11 cellular contexts compared by ENCODE assay signal in genomic region chr18:62281684-62282083, GRCh38. TPM values are rescaled to one million over a fixed set of nuclear protein-coding genes. Genes with fewer than 3 reads are reported as not detected.
DNase-seq lines count a peak whose midpoint lies in the region; ATAC-seq and TF ChIP-seq lines count a peak whose summit lies in the region.
"Had no signal": no experiment of that assay in that cellular context is flagged by ENCODE, and none has a peak within 500 bp of the region (broad histone marks: within the 10 kb centered on the region; RNA-seq: fewer than 3 reads in every experiment).

No MANE protein-coding gene starts in this region.

- H3K9me3 Mint-ChIP-seq in activated naive CD4-positive, alpha-beta T cell treated with anti-CD3 and anti-CD28 coated beads, Interleukin-2, amount 50 U/mL, for 72 hours, result no peaks in the 10 kb centered on the region
- H3K9me3 Mint-ChIP-seq: central memory CD8-positive, alpha-beta T cell had no signal

- peaks cover 7 to 36% of the 10 kb centered on the region in 2 donors for H3K36me3 Mint-ChIP-seq in activated naive CD4-positive, alpha-beta T cell treated with anti-CD3 and anti-CD28 coated beads, Interleukin-2, amount 50 U/mL, for 72 hours

- DNase-seq in activated naive CD4-positive, alpha-beta T cell treated with anti-CD3 and anti-CD28 coated beads, Interleukin-2, amount 50 U/mL, for 72 hours (ENCODE audit: low spot score in 2 of 2), result no peak
- no peak for DNase-seq in activated naive CD4-positive, alpha-beta T cell treated with anti-CD3 and anti-CD28 coated beads, Interleukin-2, amount 50 U/mL, for 16 hours
- DNase-seq in SIG-M5 treated with dmso at 0.1 percent for 504 hours (lab: John Stamatoyannopoulos, UW; ENCODE audit: unreplicated experiment) (peak; percentile 44), fibroblast of the aortic adventitia (ENCODE audit: low read depth) (peak; percentile 91), stromal cell of bone marrow (ENCODE audit: low read depth) (peak; percentile 86)
- no peak for DNase-seq in activated CD4-positive, alpha-beta T cell treated with anti-CD3 and anti-CD28 coated beads, Interleukin-2, amount 50 U/mL, for 4 hours
- DNase-seq: activated CD4-positive, alpha-beta T cell treated with anti-CD3 and anti-CD28 coated beads for 1 hour; NCI-H82 had no signal

- no peak overlapping the region for H3K4me3 ChIP-seq in fibroblast of the aortic adventitia (ENCODE audit: low read depth, low read length)

- peak; percentile 45 to 77 for ATAC-seq in activated naive CD4-positive, alpha-beta T cell treated with anti-CD3 and anti-CD28 coated beads, Interleukin-2, amount 50 U/mL, for 72 hours
- ATAC-seq in GM21723 (IDR thresholded peaks at IDR 0.05; ENCODE audit: unreplicated experiment), result no peak
- no peak for ATAC-seq in HG02678 (IDR thresholded peaks at IDR 0.05; ENCODE audit: unreplicated experiment)

- peak overlapping the region in 1 of 2 donors; percentile 81 for H3K27ac Mint-ChIP-seq in activated naive CD4-positive, alpha-beta T cell treated with anti-CD3 and anti-CD28 coated beads, Interleukin-2, amount 50 U/mL, for 72 hours

- TF ChIP-seq CTCF in fibroblast of the aortic adventitia (IDR thresholded peaks at IDR 0.05; ENCODE audit: insufficient read depth, low read length), result no peak

RNA-seq across cellular contexts. Expression of gene TNFRSF11A, which starts 43.4 kb away (rescaled TPM):
- total RNA-seq in activated naive CD4-positive, alpha-beta T cell treated with anti-CD3 and anti-CD28 coated beads, Interleukin-2, amount 50 U/mL, for 72 hours, result 10 to 100 TPM in 1 of 2 donors, under 1 TPM in 1; 0.82 to 15.8 TPM
- total RNA-seq in fibroblast of the aortic adventitia (ENCODE audit: low replicate concordance), result 0.08 and 1.1 TPM in 2 replicates

Comparison
In these comparisons a context has a peak if more than half of its experiments do, and no peak if none do; other contexts are left out.
1. ATAC-seq: peak in activated naive CD4-positive, alpha-beta T cell treated with anti-CD3 and anti-CD28 coated beads, Interleukin-2, amount 50 U/mL, for 72 hours (2 of 2); none in GM21723 (single experiment) and HG02678 (single experiment).
2. DNase-seq: peak in SIG-M5 treated with dmso at 0.1 percent for 504 hours (single experiment), fibroblast of the aortic adventitia (single experiment) and stromal cell of bone marrow (single experiment); none in activated naive CD4-positive, alpha-beta T cell treated with anti-CD3 and anti-CD28 coated beads, Interleukin-2, amount 50 U/mL, for 72 hours (0 of 2), activated naive CD4-positive, alpha-beta T cell treated with anti-CD3 and anti-CD28 coated beads, Interleukin-2, amount 50 U/mL, for 16 hours (single experiment) and activated CD4-positive, alpha-beta T cell treated with anti-CD3 and anti-CD28 coated beads, Interleukin-2, amount 50 U/mL, for 4 hours (0 of 2).